ENCODE assay signal across 8 cellular contexts in the genomic region with DNA sequence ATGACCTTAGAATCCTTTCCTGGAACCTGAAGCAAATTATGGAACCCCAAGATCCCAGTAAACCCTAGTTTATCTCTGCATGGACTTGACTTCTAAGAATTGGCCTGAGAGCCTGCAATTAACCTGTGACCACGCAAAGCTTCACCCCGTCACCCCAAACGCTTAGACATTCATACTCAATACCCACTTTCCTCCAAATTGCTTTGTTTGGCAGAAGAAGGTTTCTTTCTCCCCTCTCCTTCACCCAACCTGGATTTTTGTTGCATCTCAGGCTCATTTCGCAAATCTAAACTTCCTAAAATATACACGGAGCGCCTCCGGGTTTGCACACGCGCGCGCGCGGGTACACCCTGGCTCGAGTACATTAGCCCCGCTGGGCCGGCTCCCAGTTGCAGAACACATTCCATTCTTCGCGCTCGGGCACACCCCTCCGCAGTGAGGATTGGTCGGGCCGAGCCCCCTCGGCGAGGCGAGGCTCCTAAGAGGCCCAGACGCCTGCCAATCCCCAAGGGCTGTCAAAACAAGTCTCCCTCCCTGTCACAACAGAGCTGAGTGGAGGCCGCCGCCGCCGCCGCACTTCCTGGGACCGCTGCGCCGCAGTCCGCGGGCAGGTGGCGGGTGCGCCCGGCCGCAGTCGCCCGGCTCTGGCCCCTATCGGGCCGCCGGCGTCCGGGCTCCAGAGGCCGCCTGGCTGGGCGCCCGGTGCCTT. TPM values are rescaled to one million over a fixed set of nuclear protein-coding genes. Genes with fewer than 3 reads are reported as not detected.
DNase-seq lines count a peak whose midpoint lies in the region; ATAC-seq, FAIRE-seq and TF ChIP-seq lines count a peak whose summit lies in the region.

Gene PLCL1, plus strand, starts transcription at position 545 of the 709 bp plus-strand sequence.

- H3K36me3 ChIP-seq in kidney (ENCODE audit: control insufficient read depth in 1 of 2, insufficient read depth in 2 of 2, low read length in 2 of 2) = no peaks in the 10 kb centered on the region

- peaks cover 3 to 6% of the 10 kb centered on the region in 2 donors for H3K4me1 ChIP-seq in kidney (ENCODE audit: control insufficient read depth in 1 of 2, insufficient read depth in 1 of 2, low read depth in 1 of 2, low read length in 2 of 2)

- peak within 1 kb of the TSS; percentile 76 to 97 for H3K4me3 ChIP-seq in kidney (ENCODE audit: low read length in 2 of 2)

- intact Hi-C loops in kidney (cut with DNase I) = loop anchor here (5.0 kb wide), 1 partner anchor 323 kb away; no protein-coding TSS in a partner anchor

- peak within 1 kb of the TSS; percentile 61 to 73 for H3K27ac ChIP-seq in kidney (ENCODE audit: low read depth in 2 of 2, low read length in 2 of 2)

- ATAC-seq in GM18909 (IDR thresholded peaks at IDR 0.05; ENCODE audit: poor library complexity, unreplicated experiment) (peak; percentile 100), HG03175 (IDR thresholded peaks at IDR 0.05; ENCODE audit: unreplicated experiment) (peak; percentile 100)

- in situ Hi-C loops in ACHN (cut with HindIII; ENCODE audit: low pct_ligation_motif_present, low pct_unique_long_range_greater_than_20kb, low sequenced_read_pairs) = no loop called here

- no peaks in the 10 kb centered on the region for H3K9me3 ChIP-seq in kidney (ENCODE audit: control insufficient read depth in 1 of 2, low read length in 2 of 2)

- DNase-seq in ACHN (peak; percentile 91), NCI-H345 (lab: John Stamatoyannopoulos, UW) (peak; percentile 88), cerebellum (ENCODE audit: low spot score) (peak; percentile 87), kidney (peak; percentile 97)
- peak; percentile 78 to 80 for DNase-seq in activated CD4-positive, alpha-beta T cell treated with anti-CD3 and anti-CD28 coated beads for 24 hours (ENCODE audit: low read depth in 2 of 2)
- DNase-seq in stimulated activated CD4-positive, alpha-beta T cell treated with anti-CD3 and anti-CD28 coated beads, Interleukin-12 subunit alpha, Interleukin-12 subunit beta, amount 100 ng/mL, for 48 hours (ENCODE audit: low read depth in 2 of 3, low spot score in 1 of 3) = peak; percentile 84 to 88 (median 87)

- H3K9ac ChIP-seq in kidney (ENCODE audit: low read length in 2 of 2) = peak within 1 kb of the TSS; percentile 21 to 72

- peak; percentile 16 for TF ChIP-seq CTCF in kidney (IDR thresholded peaks at IDR 0.05; ENCODE audit: borderline replicate concordance, extremely low read depth, insufficient read depth)

- FAIRE-seq in kidney (lab: Jason Lieb, UNC) = peak; percentile 8

RNA-seq across cellular contexts. Expression of gene PLCL1, which starts in this region (rescaled TPM):
- total RNA-seq in cerebellum (13.0 TPM), kidney (14.7 TPM)
- polyA plus RNA-seq in kidney (ENCODE audit: insufficient read depth, low read depth, low replicate concordance) = 13.6 TPM

Comparison
In these comparisons a context has a peak if more than half of its experiments do, and no peak if none do; other contexts are left out.
1. Peak in every context shown above with its lines: DNase-seq, ATAC-seq, H3K4me3 ChIP-seq and H3K27ac ChIP-seq.